In the genomic region with DNA sequence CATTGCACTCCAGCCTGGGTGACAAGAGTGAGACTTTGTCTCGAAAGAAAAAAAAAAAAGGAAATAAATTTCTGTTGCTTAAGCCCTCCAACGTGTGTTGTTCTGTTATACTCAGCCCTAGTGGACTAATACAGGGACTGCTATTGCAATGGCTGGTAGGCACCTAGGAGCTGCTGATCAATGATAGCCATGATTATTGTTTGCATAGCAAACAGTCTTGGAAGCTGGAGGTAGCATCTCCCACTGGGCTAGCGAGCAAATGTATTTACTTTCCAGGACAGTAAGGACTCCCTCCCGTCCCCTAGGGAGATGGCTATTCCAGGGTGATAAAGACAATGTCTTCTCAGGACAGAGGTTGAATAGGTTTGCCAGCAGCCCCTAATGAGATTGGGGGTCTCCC, we compare ENCODE assay signal across 1 cellular context.
TF ChIP-seq lines count a peak whose summit lies in the region.

No MANE protein-coding gene starts in this region.

TF ChIP-seq in SK-N-SH treated with all-trans-retinoic acid at 6 μM for 48 hours, 23 proteins besides CTCF, POLR2A, EP300 and RAD21 (continued from another document):
- no peak for TF ChIP-seq CSDC2 (CRISPR knock-in tag; IDR thresholded peaks at IDR 0.05)
- no peak for TF ChIP-seq OSR1 (CRISPR knock-in tag; IDR thresholded peaks at IDR 0.05)
- TF ChIP-seq ISL1 (CRISPR knock-in tag; IDR thresholded peaks at IDR 0.05): no peak
